In the genomic region with DNA sequence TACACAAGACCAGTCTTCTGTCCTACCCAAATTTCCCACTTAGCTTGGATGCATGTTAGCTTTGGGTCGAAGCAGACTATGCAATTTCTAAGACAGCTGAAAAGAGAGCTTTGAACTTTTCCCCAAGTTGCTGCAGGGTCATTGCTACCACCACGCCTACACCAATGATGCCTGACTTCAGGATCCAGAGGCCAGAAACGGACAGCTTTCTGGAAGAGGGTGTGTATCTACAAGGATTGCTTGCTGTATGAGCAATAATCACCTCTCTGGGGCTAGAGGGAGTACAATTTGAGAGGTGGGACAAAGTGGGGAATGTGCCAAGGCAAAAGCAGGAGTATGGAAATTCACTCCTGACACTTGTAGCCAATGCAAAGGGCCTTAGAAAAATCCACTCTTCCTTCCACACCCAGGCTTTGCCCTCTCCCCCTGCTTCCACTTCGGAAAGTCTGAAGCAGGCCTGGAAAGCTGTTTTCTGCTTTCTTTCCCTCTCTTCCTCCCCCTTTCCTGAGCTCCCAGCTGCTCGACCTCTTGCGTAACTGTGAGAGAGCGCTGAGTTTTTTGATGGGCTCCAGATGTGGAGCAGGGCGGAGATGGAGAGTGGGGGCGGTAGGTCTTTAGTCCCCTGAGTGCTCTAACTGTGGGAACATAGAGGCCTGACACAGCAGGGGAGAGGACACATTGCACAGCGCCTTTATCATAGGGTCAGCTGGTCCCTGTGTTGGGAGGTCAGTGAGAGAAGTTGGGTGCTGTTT, we compare ENCODE assay signal across 8 cellular contexts. TPM values are rescaled to one million over a fixed set of nuclear protein-coding genes. Genes with fewer than 3 reads are reported as not detected.
A peak's percentile ranks its signal among the peaks of the same experiment; 100 is the strongest.
DNase-seq lines count a peak whose midpoint lies in the region; ATAC-seq and TF ChIP-seq lines count a peak whose summit lies in the region.

No MANE protein-coding gene starts in this region.

- H3K36me3 ChIP-seq in HEK293 (ENCODE audit: control insufficient read depth in 2 of 2, insufficient read depth in 1 of 2, low read length in 2 of 2), result peaks cover 3 to 22% of the 10 kb centered on the region in 2 experiments; a peak in 1 of 3 replicates
- H3K36me3 ChIP-seq in liver (ENCODE audit: control insufficient read depth in 4 of 4, insufficient read depth in 3 of 4, low read depth in 1 of 4, low read length in 3 of 4), result peaks cover 10 to 21% (median 19%) of the 10 kb centered on the region in 4 donors

- H3K9me3 ChIP-seq in HEK293 (ENCODE audit: control insufficient read depth, insufficient read depth, low read depth, low read length) (no peaks in the 10 kb centered on the region), liver (ENCODE audit: control insufficient read depth in 4 of 4, low read length in 3 of 4) (no peaks in the 10 kb centered on the region)

- TF ChIP-seq CTCF in HEK293 (tag by site-specific recombination; IDR thresholded peaks at IDR 0.05) (no peak), liver (IDR thresholded peaks at IDR 0.05; ENCODE audit: low read depth, low read length, missing input control) (no peak)

- DNase-seq in caudate nucleus (lab: John Stamatoyannopoulos, UW) (peak in 28 of 61 donors; percentile 21 to 77 (median 44)), substantia nigra (lab: John Stamatoyannopoulos, UW) (peak in 13 of 49 donors; percentile 27 to 55 (median 35)), SKM-1 treated with dmso at 0.1 percent for 144 hours (lab: John Stamatoyannopoulos, UW; ENCODE audit: unreplicated experiment) (no peak), NCI-H345 (lab: John Stamatoyannopoulos, UW) (no peak)

- H3K4me1 ChIP-seq in HEK293 (ENCODE audit: control insufficient read depth, insufficient read depth, low read length), result no peaks in the 10 kb centered on the region
- peaks cover 0 to 20% (median 9%) of the 10 kb centered on the region in 4 donors for H3K4me1 ChIP-seq in liver (ENCODE audit: control insufficient read depth in 4 of 4, insufficient read depth in 4 of 4, low read length in 3 of 4)

- 58% methylated on average over 10 of the region's 10 CpGs for WGBS in liver

- no peak overlapping the region for H3K9ac ChIP-seq in liver (ENCODE audit: low read depth in 1 of 2, low read length in 2 of 2)

- CTCF ChIA-PET in HEK293 (lab: Yijun Ruan, JAX), result interaction anchor here (0.5 to 6.2 kb wide), 10 partner anchors 10 to 407 kb away, joined by 3 to 41 read pairs (median 6); a partner anchor contains a TSS

- ATAC-seq in GM21360 (IDR thresholded peaks at IDR 0.05; ENCODE audit: unreplicated experiment) (no peak), GM18867 (IDR thresholded peaks at IDR 0.05; ENCODE audit: unreplicated experiment) (no peak)

- H3K4me3 ChIP-seq in HEK293 (ENCODE audit: low read depth, low read length) (no peak overlapping the region), liver (ENCODE audit: low read depth in 1 of 3, low read length in 3 of 3) (no peak overlapping the region)

- no peaks in the 10 kb centered on the region for H3K27me3 ChIP-seq in liver (ENCODE audit: control insufficient read depth in 4 of 4, insufficient read depth in 4 of 4, low read length in 3 of 4)

- TF ChIP-seq RAD21 in liver (IDR thresholded peaks at IDR 0.05), result peak in 1 of 2 donors; percentile 16

- no peak overlapping the region for H3K27ac ChIP-seq in HEK293 (ENCODE audit: extremely low read depth, low read depth, low read length)
- H3K27ac ChIP-seq in caudate nucleus (ENCODE audit: low read depth, low read length), result peak overlapping the region; percentile 89
- H3K27ac ChIP-seq in liver (ENCODE audit: low read depth in 1 of 2, low read length in 2 of 2), result peak overlapping the region; percentile 15 to 55
- H3K27ac ChIP-seq in substantia nigra (ENCODE audit: low read depth, low read length, poor library complexity, severe bottlenecking), result peak overlapping the region; percentile 96

- POLR2A ChIA-PET in HEK293 (lab: Yijun Ruan, JAX), result interaction anchor here (1.0 to 8.0 kb wide), 3 partner anchors 15 to 33 kb away, joined by 3 to 72 read pairs (median 3); a partner anchor contains a TSS

TF ChIP-seq in HEK293, 187 proteins besides CTCF, POLR2A, EP300 and RAD21 (continues in another document):
- TF ChIP-seq ZNF707 (tag by site-specific recombination; IDR thresholded peaks at IDR 0.05), result no peak
- TF ChIP-seq ZNF157 (tag by site-specific recombination; IDR thresholded peaks at IDR 0.05), result no peak
- TF ChIP-seq, protein P1, sequence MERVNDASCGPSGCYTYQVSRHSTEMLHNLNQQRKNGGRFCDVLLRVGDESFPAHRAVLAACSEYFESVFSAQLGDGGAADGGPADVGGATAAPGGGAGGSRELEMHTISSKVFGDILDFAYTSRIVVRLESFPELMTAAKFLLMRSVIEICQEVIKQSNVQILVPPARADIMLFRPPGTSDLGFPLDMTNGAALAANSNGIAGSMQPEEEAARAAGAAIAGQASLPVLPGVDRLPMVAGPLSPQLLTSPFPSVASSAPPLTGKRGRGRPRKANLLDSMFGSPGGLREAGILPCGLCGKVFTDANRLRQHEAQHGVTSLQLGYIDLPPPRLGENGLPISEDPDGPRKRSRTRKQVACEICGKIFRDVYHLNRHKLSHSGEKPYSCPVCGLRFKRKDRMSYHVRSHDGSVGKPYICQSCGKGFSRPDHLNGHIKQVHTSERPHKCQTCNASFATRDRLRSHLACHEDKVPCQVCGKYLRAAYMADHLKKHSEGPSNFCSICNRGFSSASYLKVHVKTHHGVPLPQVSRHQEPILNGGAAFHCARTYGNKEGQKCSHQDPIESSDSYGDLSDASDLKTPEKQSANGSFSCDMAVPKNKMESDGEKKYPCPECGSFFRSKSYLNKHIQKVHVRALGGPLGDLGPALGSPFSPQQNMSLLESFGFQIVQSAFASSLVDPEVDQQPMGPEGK (tag by site-specific recombination; IDR thresholded peaks at IDR 0.05), result peak; percentile 20; the same call in 1 of the 2 replicates
- TF ChIP-seq, protein P2, sequence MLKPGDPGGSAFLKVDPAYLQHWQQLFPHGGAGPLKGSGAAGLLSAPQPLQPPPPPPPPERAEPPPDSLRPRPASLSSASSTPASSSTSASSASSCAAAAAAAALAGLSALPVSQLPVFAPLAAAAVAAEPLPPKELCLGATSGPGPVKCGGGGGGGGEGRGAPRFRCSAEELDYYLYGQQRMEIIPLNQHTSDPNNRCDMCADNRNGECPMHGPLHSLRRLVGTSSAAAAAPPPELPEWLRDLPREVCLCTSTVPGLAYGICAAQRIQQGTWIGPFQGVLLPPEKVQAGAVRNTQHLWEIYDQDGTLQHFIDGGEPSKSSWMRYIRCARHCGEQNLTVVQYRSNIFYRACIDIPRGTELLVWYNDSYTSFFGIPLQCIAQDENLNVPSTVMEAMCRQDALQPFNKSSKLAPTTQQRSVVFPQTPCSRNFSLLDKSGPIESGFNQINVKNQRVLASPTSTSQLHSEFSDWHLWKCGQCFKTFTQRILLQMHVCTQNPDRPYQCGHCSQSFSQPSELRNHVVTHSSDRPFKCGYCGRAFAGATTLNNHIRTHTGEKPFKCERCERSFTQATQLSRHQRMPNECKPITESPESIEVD (tag by site-specific recombination; IDR thresholded peaks at IDR 0.05), result peak; percentile 15; the same call in 1 of the 2 replicates
- no peak for TF ChIP-seq ZNF341 (tag by site-specific recombination; IDR thresholded peaks at IDR 0.05; ENCODE audit: low read depth)
- TF ChIP-seq ZNF555 (tag by site-specific recombination; conservative IDR thresholded peaks at IDR 0.05), result no peak

TF ChIP-seq in liver, 16 proteins besides CTCF, POLR2A, EP300 and RAD21:
- TF ChIP-seq FOXA2 (IDR thresholded peaks at IDR 0.05) (no peak), NR2F2 (IDR thresholded peaks at IDR 0.05) (peak; percentile 97), RXRA (IDR thresholded peaks at IDR 0.05) (peak; percentile 21 to 45), GABPA (IDR thresholded peaks at IDR 0.05 in 1 of 2, conservative IDR thresholded peaks at IDR 0.05 in 1 of 2) (no peak), HNF4G (IDR thresholded peaks at IDR 0.05) (no peak), FOXA1 (IDR thresholded peaks at IDR 0.05) (no peak), JUND (IDR thresholded peaks at IDR 0.05) (peak in 1 of 2 donors; percentile 37), SP1 (IDR thresholded peaks at IDR 0.05) (peak; percentile 56)
- TF ChIP-seq, protein P3, sequence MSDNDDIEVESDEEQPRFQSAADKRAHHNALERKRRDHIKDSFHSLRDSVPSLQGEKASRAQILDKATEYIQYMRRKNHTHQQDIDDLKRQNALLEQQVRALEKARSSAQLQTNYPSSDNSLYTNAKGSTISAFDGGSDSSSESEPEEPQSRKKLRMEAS (IDR thresholded peaks at IDR 0.05), result no peak

RNA-seq across cellular contexts. Expression of a gene that starts 2.1 kb away (rescaled TPM):
- total RNA-seq in liver, result 10 to 100 TPM in 1 of 2 donors, 1 to 10 TPM in 1; 6.8 to 15.4 TPM
- polyA plus RNA-seq in liver, result 1 to 10 TPM; 4.8 to 5.3 TPM

RNA-seq across cellular contexts. Expression of a gene that starts 33.1 kb away (rescaled TPM):
- 10 to 100 TPM; 40.1 to 95.4 TPM for total RNA-seq in liver
- polyA plus RNA-seq in liver, result 10 to 100 TPM; 36.7 to 63.5 TPM

RNA-seq across cellular contexts. Expression of a gene that starts 39.6 kb away (rescaled TPM):
- total RNA-seq in liver, result 1 to 10 TPM; 3.9 to 6.4 TPM
- 1 to 10 TPM; 3.9 to 4.6 TPM for polyA plus RNA-seq in liver
